2 cellular contexts compared by ENCODE assay signal in genomic region chr1:198632007-198632406, GRCh38.
TF ChIP-seq lines count a peak whose summit lies in the region.

No MANE protein-coding gene starts in this region.

TF ChIP-seq in K562, 482 proteins besides CTCF, POLR2A, EP300 and RAD21 (continues in another document):
- no peak for TF ChIP-seq BRF1 (IDR thresholded peaks at IDR 0.05; ENCODE audit: borderline replicate concordance, extremely low read depth, insufficient read length)
- peak; percentile 67 for TF ChIP-seq CBFA2T2 (conservative IDR thresholded peaks at IDR 0.05)
- TF ChIP-seq TOE1 (IDR thresholded peaks at IDR 0.05; ENCODE audit: borderline replicate concordance) = no peak
- no peak for TF ChIP-seq TOE1 (CRISPR knock-in tag; IDR thresholded peaks at IDR 0.05; ENCODE audit: borderline replicate concordance, low read depth)
- peak; percentile 41 for TF ChIP-seq MEIS2 (IDR thresholded peaks at IDR 0.05; ENCODE audit: partially characterized antibody)
- TF ChIP-seq TEAD4 (IDR thresholded peaks at IDR 0.05; ENCODE audit: low read length) = peak; percentile 80
- TF ChIP-seq TEAD4 (CRISPR knock-in tag; IDR thresholded peaks at IDR 0.05; ENCODE audit: borderline replicate concordance) = no peak
- no peak for TF ChIP-seq ARID3A (IDR thresholded peaks at IDR 0.05; ENCODE audit: borderline replicate concordance, low read depth, low read length)
- TF ChIP-seq ZNF79 (CRISPR knock-in tag; IDR thresholded peaks at IDR 0.05; ENCODE audit: low read depth) = 0 out of 2 replicates have a peak, but pooled peaks have one; percentile 26
- TF ChIP-seq FOXM1 (IDR thresholded peaks at IDR 0.05; ENCODE audit: low read depth) = peak; percentile 26; the same call in 1 of the 2 replicates
- TF ChIP-seq FOXM1 (CRISPR knock-in tag; IDR thresholded peaks at IDR 0.05; ENCODE audit: low read depth) = no peak
- no peak for TF ChIP-seq ZNF324 (CRISPR knock-in tag; IDR thresholded peaks at IDR 0.05)
- peak; percentile 55 for TF ChIP-seq NCOR1 (IDR thresholded peaks at IDR 0.05)
- TF ChIP-seq TAF7 (tag; IDR thresholded peaks at IDR 0.05) = no peak
- TF ChIP-seq CBFA2T3 (IDR thresholded peaks at IDR 0.05) = peak; percentile 76
- TF ChIP-seq CCNT2 (IDR thresholded peaks at IDR 0.05; ENCODE audit: borderline replicate concordance, extremely low read depth, insufficient read length, low read depth, low read length) = peak; percentile 50
- TF ChIP-seq ADNP (tag; IDR thresholded peaks at IDR 0.05) = 0 out of 2 replicates have a peak, but pooled peaks have one; percentile 34
- TF ChIP-seq LEF1 (IDR thresholded peaks at IDR 0.05) = 0 out of 2 replicates have a peak, but pooled peaks have one; percentile 28
- TF ChIP-seq KLF6 (CRISPR knock-in tag; IDR thresholded peaks at IDR 0.05; ENCODE audit: borderline replicate concordance) = no peak
- TF ChIP-seq POLR2H (tag; IDR thresholded peaks at IDR 0.05; ENCODE audit: low read depth) = peak; percentile 44; the same call in 1 of the 2 replicates
- no peak for TF ChIP-seq KDM2B (CRISPR knock-in tag; IDR thresholded peaks at IDR 0.05)
- no peak for TF ChIP-seq ARID3B (CRISPR knock-in tag; IDR thresholded peaks at IDR 0.05; ENCODE audit: borderline replicate concordance)
- no peak for TF ChIP-seq SFPQ (IDR thresholded peaks at IDR 0.05; ENCODE audit: low read depth, low read length)
- 0 out of 4 replicates have a peak, but pooled peaks of 1 of the 2 experiments have one; percentile 47 for TF ChIP-seq TRIM24 (IDR thresholded peaks at IDR 0.05)
- peak; percentile 76; the same call in 1 of the 2 replicates for TF ChIP-seq SOX6 (IDR thresholded peaks at IDR 0.05)
- TF ChIP-seq ZNF766 (CRISPR knock-in tag; conservative IDR thresholded peaks at IDR 0.05) = 0 out of 2 replicates have a peak, but pooled peaks have one; percentile 20
- TF ChIP-seq ZNF561 (CRISPR knock-in tag; conservative IDR thresholded peaks at IDR 0.05) = no peak
- 0 out of 2 replicates have a peak, but pooled peaks have one; percentile 27 for TF ChIP-seq ZNF175 (CRISPR knock-in tag; IDR thresholded peaks at IDR 0.05; ENCODE audit: low read depth)

TF ChIP-seq in HepG2, 621 proteins besides CTCF, POLR2A, EP300 and RAD21:
- no peak for TF ChIP-seq TFE3 (CRISPR knock-in tag; IDR thresholded peaks at IDR 0.05)
- no peak for TF ChIP-seq ZBTB34 (CRISPR knock-in tag; IDR thresholded peaks at IDR 0.05)
- no peak for TF ChIP-seq MIER2 (CRISPR knock-in tag; IDR thresholded peaks at IDR 0.05)
- TF ChIP-seq CCDC6 (CRISPR knock-in tag; IDR thresholded peaks at IDR 0.05) = no peak
- TF ChIP-seq ZNF407 (CRISPR knock-in tag; IDR thresholded peaks at IDR 0.05; ENCODE audit: not compliant biosample characterization) = no peak
- TF ChIP-seq ZNF235 (CRISPR knock-in tag; IDR thresholded peaks at IDR 0.05; ENCODE audit: borderline replicate concordance) = no peak
- TF ChIP-seq PRDM4 (CRISPR knock-in tag; IDR thresholded peaks at IDR 0.05; ENCODE audit: borderline replicate concordance) = no peak
- no peak for TF ChIP-seq MED8 (CRISPR knock-in tag; IDR thresholded peaks at IDR 0.05; ENCODE audit: insufficient replicate concordance)
- TF ChIP-seq ZNF530 (CRISPR knock-in tag; IDR thresholded peaks at IDR 0.05; ENCODE audit: low read depth) = no peak
